ENCODE assay signal across 8 cellular contexts in the genomic region with DNA sequence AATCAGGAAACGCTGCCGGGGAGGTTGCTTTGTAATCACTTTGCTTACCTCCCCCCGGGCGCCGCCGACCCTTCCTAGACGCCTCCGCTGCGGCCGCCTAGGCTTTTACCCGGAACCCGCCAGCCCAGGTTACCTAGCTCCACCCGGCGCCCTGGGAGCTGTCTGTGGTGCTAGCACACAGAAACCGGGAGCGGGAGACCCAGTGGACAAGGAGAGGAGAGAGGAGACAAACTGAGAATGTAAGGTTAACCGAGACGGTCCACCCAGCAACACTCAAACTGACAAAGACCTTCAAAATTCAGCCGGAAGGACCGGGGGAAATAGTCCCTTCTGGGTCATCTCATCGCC. TPM values are rescaled to one million over a fixed set of nuclear protein-coding genes. Genes with fewer than 3 reads are reported as not detected.
DNase-seq lines count a peak whose midpoint lies in the region; ATAC-seq lines count a peak whose summit lies in the region.

No MANE protein-coding gene starts in this region.

- H3K27ac Mint-ChIP-seq in T-helper 17 cell = peak overlapping the region; percentile 24

- ATAC-seq in T-helper 17 cell (peak; percentile 61), left cardiac atrium (peak; percentile 81 to 89), sciatic nerve (peak; percentile 56), GM19324 (IDR thresholded peaks at IDR 0.05; ENCODE audit: low FRiP score, unreplicated experiment) (no peak), GM19397 (IDR thresholded peaks at IDR 0.05; ENCODE audit: unreplicated experiment) (no peak)

- peak overlapping the region; percentile 29 for H3K4me3 ChIP-seq in HAP-1

- no peaks in the 10 kb centered on the region for H3K36me3 ChIP-seq in HAP-1 (replicated peaks)

- peaks cover 17% of the 10 kb centered on the region for H3K27me3 ChIP-seq in HAP-1 (ENCODE audit: low read depth)

- DNase-seq in HAP-1 (ENCODE audit: low spot score in 2 of 2) (peak; percentile 52 to 84), T-helper 17 cell (no peak), left cardiac atrium (no peak), sciatic nerve (ENCODE audit: low spot score) (no peak), SKM-1 (lab: John Stamatoyannopoulos, UW; ENCODE audit: unreplicated experiment) (no peak)
- DNase-seq in stimulated activated CD4-positive, alpha-beta T cell treated with anti-CD3 and anti-CD28 coated beads, Interleukin-15, amount 100 ng/mL, for 24 hours = no peak

- in situ Hi-C loops in HAP-1 (cut with MboI; ENCODE audit: low sequenced_read_pairs) = loop anchor here (25.0 kb wide), 2 partner anchors 255 to 455 kb away; no protein-coding TSS in a partner anchor

- peaks cover 3% of the 10 kb centered on the region; the same call in 1 of the 2 replicates for H3K4me1 ChIP-seq in HAP-1

- peaks cover 4% of the 10 kb centered on the region for H3K36me3 Mint-ChIP-seq in T-helper 17 cell (ENCODE audit: low read depth)

- peaks cover 15% of the 10 kb centered on the region for H3K4me1 Mint-ChIP-seq in T-helper 17 cell

- peak overlapping the region; percentile 63 for H3K4me3 Mint-ChIP-seq in T-helper 17 cell

- H3K9me3 ChIP-seq in HAP-1 (no peaks in the 10 kb centered on the region), T-helper 17 cell (ENCODE audit: control insufficient read depth, low read length, poor library complexity, severe bottlenecking) (no peaks in the 10 kb centered on the region)

- intact Hi-C loops in left cardiac atrium (cut with DNase I) = no loop called here
- intact Hi-C loops in sciatic nerve (cut with DNase I) = loop anchor here (5.0 kb wide), 1 partner anchor 1730 kb away; no protein-coding TSS in a partner anchor

- peaks cover 84% of the 10 kb centered on the region for H3K27me3 Mint-ChIP-seq in T-helper 17 cell

RNA-seq across cellular contexts. Expression of a gene that starts 9.8 kb away (rescaled TPM):
- total RNA-seq in T-helper 17 cell = not detected
- total RNA-seq in left cardiac atrium = not detected
- not detected for total RNA-seq in sciatic nerve

Comparison
In these comparisons a context has a peak if more than half of its experiments do, and no peak if none do; other contexts are left out.
1. DNase-seq: peak in HAP-1 (2 of 2); none in T-helper 17 cell (0 of 3), left cardiac atrium (single experiment), sciatic nerve (single experiment), SKM-1 (single experiment) and stimulated activated CD4-positive, alpha-beta T cell treated with anti-CD3 and anti-CD28 coated beads, Interleukin-15, amount 100 ng/mL, for 24 hours (single experiment).
2. ATAC-seq: peak in T-helper 17 cell (single experiment), left cardiac atrium (2 of 2) and sciatic nerve (single experiment); none in GM19324 (single experiment) and GM19397 (single experiment).